In the genomic region with DNA sequence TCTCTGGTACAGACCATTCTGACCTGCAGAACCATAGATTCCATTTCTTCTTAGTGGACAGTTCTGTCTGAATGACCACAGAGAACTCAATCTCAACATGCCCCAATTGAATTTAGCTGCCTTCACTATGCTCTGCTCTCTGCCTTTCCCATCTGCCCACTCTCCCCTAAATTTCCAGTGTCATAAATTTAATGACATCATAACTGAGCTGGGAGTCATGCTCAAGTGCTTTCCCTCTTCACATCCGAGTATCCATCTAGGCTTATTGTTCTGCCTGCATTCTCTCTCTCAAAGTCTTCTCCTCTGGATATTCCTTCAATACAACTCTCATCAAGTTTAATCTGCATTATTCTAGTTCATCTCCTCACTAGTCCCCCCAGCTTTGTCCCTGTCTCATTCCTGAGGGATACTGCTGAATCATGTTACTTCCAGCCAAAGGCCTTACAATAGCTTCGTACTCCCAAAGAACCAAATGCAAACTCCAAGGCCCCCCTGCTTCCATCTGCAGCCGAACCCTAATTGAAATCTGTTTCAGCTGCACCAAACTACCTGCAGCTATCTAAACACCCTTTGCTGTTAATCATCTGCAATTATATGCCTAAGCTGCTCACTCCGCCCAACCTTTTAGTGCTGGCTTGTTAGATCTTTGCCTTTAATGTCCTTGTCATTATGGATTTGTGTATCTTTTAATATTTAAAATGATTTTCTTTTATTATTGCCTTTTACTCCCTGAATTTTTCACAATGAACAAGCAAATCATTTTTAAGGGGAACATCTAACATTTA, we compare ENCODE assay signal across 16 cellular contexts.
"Had no signal": no experiment of that assay in that cellular context is flagged by ENCODE, and none has a peak within 500 bp of the region (broad histone marks: within the 10 kb centered on the region; RNA-seq: fewer than 3 reads in every experiment).

No MANE protein-coding gene starts in this region.

- H3K36me3 ChIP-seq: gastrocnemius medialis, heart right ventricle, suprapubic skin, upper lobe of right lung had no signal

- DNase-seq: activated CD4-positive, alpha-beta T cell treated with anti-CD3 and anti-CD28 coated beads for 36 hours; activated CD8-positive, alpha-beta memory T cell treated with anti-CD3 and anti-CD28 coated beads, Interleukin-2, amount 50 U/mL, for 48 hours; activated CD8-positive, alpha-beta T cell treated with anti-CD3 and anti-CD28 coated beads, Interleukin-2, amount 10 ng/mL, durations not matched to agents 7 days and 5 days; activated naive CD4-positive, alpha-beta T cell treated with anti-CD3 and anti-CD28 coated beads for 36 hours; gastrocnemius medialis; heart right ventricle; islet precursor cell; left ventricle myocardium superior; mesenchymal stem cell; stimulated activated CD4-positive, alpha-beta T cell treated with anti-CD3 and anti-CD28 coated beads, Interleukin-4, amount 100 ng/mL, for 1 hour; stimulated activated CD8-positive, alpha-beta memory T cell treated with anti-CD3 and anti-CD28 coated beads, Interleukin-4, amount 100 ng/mL, for 48 hours; stimulated activated naive CD8-positive, alpha-beta T cell treated with anti-CD3 and anti-CD28 coated beads, Interleukin-15, Interleukin-2, amounts not matched to agents 100 U/mL and 50 U/mL, for 24 hours; upper lobe of right lung had no signal

- H3K9me3 ChIP-seq: gastrocnemius medialis, suprapubic skin, upper lobe of right lung had no signal

- H3K4me3 ChIP-seq: gastrocnemius medialis, heart right ventricle, suprapubic skin, upper lobe of right lung had no signal

- H3K27ac ChIP-seq: gastrocnemius medialis, heart right ventricle, suprapubic skin, upper lobe of right lung, VCaP had no signal

- H3K4me3 Mint-ChIP-seq: activated CD4-positive, alpha-beta T cell treated with anti-CD3 and anti-CD28 coated beads for 36 hours; activated CD8-positive, alpha-beta T cell treated with anti-CD3 and anti-CD28 coated beads, Interleukin-2, amount 10 ng/mL, durations not matched to agents 7 days and 5 days; activated naive CD4-positive, alpha-beta T cell treated with anti-CD3 and anti-CD28 coated beads for 36 hours; nephron had no signal

- H3K27me3 Mint-ChIP-seq: activated CD4-positive, alpha-beta T cell treated with anti-CD3 and anti-CD28 coated beads for 36 hours had no signal

- H3K4me1 Mint-ChIP-seq: nephron had no signal

- H3K9me3 Mint-ChIP-seq: activated naive CD4-positive, alpha-beta T cell treated with anti-CD3 and anti-CD28 coated beads for 36 hours; nephron had no signal

- H3K4me1 ChIP-seq: gastrocnemius medialis, heart right ventricle, suprapubic skin, upper lobe of right lung had no signal

- H3K27ac Mint-ChIP-seq: activated CD4-positive, alpha-beta T cell treated with anti-CD3 and anti-CD28 coated beads for 36 hours; activated CD8-positive, alpha-beta T cell treated with anti-CD3 and anti-CD28 coated beads, Interleukin-2, amount 10 ng/mL, durations not matched to agents 7 days and 5 days; activated naive CD4-positive, alpha-beta T cell treated with anti-CD3 and anti-CD28 coated beads for 36 hours; nephron had no signal
